ENCODE assay signal across 8 cellular contexts in the genomic region with DNA sequence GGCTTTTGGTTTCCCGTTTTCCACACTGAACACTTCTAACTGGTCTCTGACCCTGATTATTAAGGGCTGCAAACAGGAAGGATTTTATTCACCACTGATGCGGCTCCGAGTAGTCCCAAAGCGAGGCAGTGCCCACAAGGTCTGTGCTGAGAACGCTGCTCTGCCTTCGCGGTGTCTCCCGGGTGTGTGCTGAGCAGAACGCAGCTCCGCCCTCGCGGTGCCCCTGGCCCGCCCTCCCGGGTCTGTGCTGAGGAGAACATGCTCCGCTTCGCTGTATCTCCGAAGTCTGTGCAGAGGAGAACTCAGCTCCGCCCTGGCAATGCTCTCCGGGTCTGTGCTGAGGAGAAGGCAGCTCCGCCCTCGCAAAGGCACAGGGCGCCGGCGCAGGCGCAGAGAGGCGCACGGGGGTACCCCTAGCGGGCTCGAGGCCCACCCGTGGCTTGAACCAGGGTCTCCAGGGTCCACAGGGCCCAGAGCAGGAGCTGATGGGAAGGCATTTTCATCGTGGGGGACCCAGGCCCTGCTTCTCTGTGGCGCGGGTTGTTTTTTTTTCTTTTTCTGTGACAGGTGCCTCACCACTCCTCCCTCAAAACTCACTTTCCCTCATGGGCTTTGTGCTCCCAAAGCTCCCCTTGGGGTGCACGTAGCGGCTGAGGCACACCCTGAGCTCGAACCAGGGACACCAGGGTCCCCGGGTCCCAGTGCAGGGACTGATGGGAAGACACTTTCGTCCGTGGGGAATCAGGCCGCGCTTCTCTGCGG.
A peak's percentile ranks its signal among the peaks of the same experiment; 100 is the strongest.
DNase-seq lines count a peak whose midpoint lies in the region; ATAC-seq, FAIRE-seq and TF ChIP-seq lines count a peak whose summit lies in the region.
"Not testable (repeated sequence)": the region's sequence is repeated elsewhere in the genome, so short reads cannot be mapped to it uniquely, and the experiment has no call there.

No MANE protein-coding gene starts in this region.

- CTCF ChIA-PET in OCI-LY7 (lab: Charles Lee; ENCODE audit: unreplicated experiment); GM12878 (lab: Yijun Ruan, JAX): not testable (repeated sequence)

- H3K4me3 Mint-ChIP-seq in CD4-positive, CD25-positive, alpha-beta regulatory T cell, result peak overlapping the region; percentile 75 to 92 (median 78)

- not testable (repeated sequence) for H3K27me3 Mint-ChIP-seq in CD4-positive, CD25-positive, alpha-beta regulatory T cell

- not testable (repeated sequence) for H3K36me3 Mint-ChIP-seq in CD4-positive, CD25-positive, alpha-beta regulatory T cell

- intact Hi-C loops in OCI-LY7 (cut with micrococcal nuclease; ENCODE audit: unreplicated experiment); GM12878 (cut with micrococcal nuclease; ENCODE audit: unreplicated experiment); Right ventricle myocardium superior (cut with DNase I): not testable (repeated sequence)

- peak; percentile 58 to 86 (median 82) for DNase-seq in CD4-positive, CD25-positive, alpha-beta regulatory T cell
- DNase-seq in GOT3 (lab: John Stamatoyannopoulos, UW) (peak; percentile 22), OCI-LY7 (ENCODE audit: low spot score) (peak; percentile 74), GM12878 (ENCODE audit: low read depth, low spot score) (peak; percentile 49), Right ventricle myocardium superior (peak; percentile 93), pons (ENCODE audit: low spot score) (peak; percentile 10)
- peak; percentile 91 for DNase-seq in activated CD8-positive, alpha-beta memory T cell treated with anti-CD3 and anti-CD28 coated beads for 24 hours
- peak; percentile 70 to 83 for DNase-seq in stimulated activated CD8-positive, alpha-beta memory T cell treated with anti-CD3 and anti-CD28 coated beads, Interleukin-2, amount 100 ng/mL, for 48 hours (ENCODE audit: low read depth in 2 of 2)

- not testable (repeated sequence) for TF ChIP-seq CTCF in OCI-LY7 (conservative IDR thresholded peaks at IDR 0.05; ENCODE audit: low read length); GM12878 (IDR thresholded peaks at IDR 0.05 in 2 of 3, conservative IDR thresholded peaks at IDR 0.05 in 1 of 3; ENCODE audit: control insufficient read depth in 2 of 3, extremely low read depth in 1 of 3, insufficient read depth in 1 of 3, low read depth in 3 of 3, low read length in 3 of 3)

- H3K27ac Mint-ChIP-seq in CD4-positive, CD25-positive, alpha-beta regulatory T cell, result peak overlapping the region in 1 of 3 donors; percentile 86

- BruUV-seq in OCI-LY7 (replicated peaks; lab: Mats Ljungman, UMichigan); GM12878 (replicated peaks; lab: Mats Ljungman, UMichigan): not testable (repeated sequence)

- H2AFZ ChIP-seq in OCI-LY7 (ENCODE audit: low read length), result not testable (repeated sequence)
- peak overlapping the region; percentile 34; the same call in 1 of the 2 replicates for H2AFZ ChIP-seq in GM12878 (ENCODE audit: control insufficient read depth, low read depth, low read length)

- WGBS in GM12878 (ENCODE audit: insufficient coverage, insufficient replicate concordance, low lambda C conversion rate, missing lambda C conversion rate), result 56% methylated on average over 21 of the region's 42 CpGs

- not testable (repeated sequence) for H3K9me3 Mint-ChIP-seq in CD4-positive, CD25-positive, alpha-beta regulatory T cell

- TF ChIP-seq POLR2A in GM12878 (IDR thresholded peaks at IDR 0.05; ENCODE audit: low read depth, low read length), result peak; percentile 62

- peak; percentile 75 to 84 for ATAC-seq in CD4-positive, CD25-positive, alpha-beta regulatory T cell (ENCODE audit: low read depth in 2 of 2)
- peak; percentile 66 for ATAC-seq in GM12878
- not testable (repeated sequence) for ATAC-seq in Right ventricle myocardium superior (ENCODE audit: poor library complexity)

- in situ Hi-C loops in GM12878 (cut with MboI), result not testable (repeated sequence)

- not testable (repeated sequence) for H3K9me2 ChIP-seq in OCI-LY7 (ENCODE audit: insufficient read depth, low read length)

- not testable (repeated sequence) for TF ChIP-seq RAD21 in GM12878 (IDR thresholded peaks at IDR 0.05; ENCODE audit: insufficient read depth, low read depth, low read length)

- not testable (repeated sequence) for H3K4me1 ChIP-seq in CD4-positive, CD25-positive, alpha-beta regulatory T cell (ENCODE audit: control insufficient read depth, insufficient read depth, low read length, poor library complexity, severe bottlenecking); OCI-LY7 (ENCODE audit: insufficient read depth, low read length, poor library complexity, severe bottlenecking); GM12878 (ENCODE audit: control insufficient read depth, insufficient read depth, low read length)

- peak overlapping the region; percentile 14 for H3K27ac ChIP-seq in CD4-positive, CD25-positive, alpha-beta regulatory T cell (ENCODE audit: insufficient read depth, low read length, poor library complexity, severe bottlenecking)
- H3K27ac ChIP-seq in OCI-LY7 (ENCODE audit: low read depth, low read length, poor library complexity, severe bottlenecking), result peak overlapping the region; percentile 83
- H3K27ac ChIP-seq in GM12878 (ENCODE audit: control insufficient read depth, insufficient read depth), result peak overlapping the region; percentile 44; the same call in 1 of the 2 replicates

- SMC1A ChIA-PET in GM12878 (lab: Charles Lee; ENCODE audit: uncharacterized antibody, unreplicated experiment), result not testable (repeated sequence)

- not testable (repeated sequence) for TF ChIP-seq EP300 in GM12878 (IDR thresholded peaks at IDR 0.05; ENCODE audit: borderline replicate concordance in 1 of 2, control insufficient read depth in 1 of 2, low read depth in 2 of 2, low read length in 2 of 2)

- peak overlapping the region; percentile 53 for H3K4me2 ChIP-seq in OCI-LY7 (ENCODE audit: low read length)
- H3K4me2 ChIP-seq in GM12878 (ENCODE audit: control insufficient read depth, insufficient read depth), result 0 out of 2 replicates have a peak overlapping the region, but pooled peaks have one; percentile 25

- H3K4me3 ChIP-seq in CD4-positive, CD25-positive, alpha-beta regulatory T cell (ENCODE audit: low read depth, low read length), result not testable (repeated sequence)
- peak overlapping the region; percentile 55 for H3K4me3 ChIP-seq in OCI-LY7 (ENCODE audit: low read depth, low read length, poor library complexity, severe bottlenecking)
- peak overlapping the region; percentile 32; the same call in 1 of the 2 replicates for H3K4me3 ChIP-seq in GM12878

- peaks cover 0 to 11% (median 0%) of the 10 kb centered on the region in 4 donors for H3K4me1 Mint-ChIP-seq in CD4-positive, CD25-positive, alpha-beta regulatory T cell

- H3K9me3 ChIP-seq in CD4-positive, CD25-positive, alpha-beta regulatory T cell (ENCODE audit: control insufficient read depth in 2 of 2, low read length in 2 of 2); OCI-LY7 (ENCODE audit: low read length); GM12878 (replicated peaks; ENCODE audit: control insufficient read depth, insufficient read depth, low read length): not testable (repeated sequence)

- H3K36me3 ChIP-seq in CD4-positive, CD25-positive, alpha-beta regulatory T cell (ENCODE audit: control insufficient read depth, insufficient read depth, low read length); OCI-LY7 (ENCODE audit: insufficient read depth, low read length); GM12878 (ENCODE audit: control insufficient read depth in 2 of 2, insufficient read depth in 2 of 2, low read length in 1 of 2): not testable (repeated sequence)

- H3K27me3 ChIP-seq in CD4-positive, CD25-positive, alpha-beta regulatory T cell (ENCODE audit: control insufficient read depth, insufficient read depth, low read length); GM12878 (replicated peaks in 1 of 2; ENCODE audit: control insufficient read depth in 2 of 2, insufficient read depth in 2 of 2, low read length in 1 of 2): not testable (repeated sequence)

- H4K20me1 ChIP-seq in OCI-LY7 (ENCODE audit: insufficient read depth, low read length); GM12878 (ENCODE audit: control insufficient read depth, insufficient read depth): not testable (repeated sequence)

- RAD21 ChIA-PET in GM12878 (lab: Charles Lee; ENCODE audit: unreplicated experiment), result not testable (repeated sequence)

- H3K79me2 ChIP-seq in OCI-LY7 (ENCODE audit: insufficient read depth, low read depth, low read length); GM12878 (ENCODE audit: control insufficient read depth, insufficient read depth, low read length): not testable (repeated sequence)

- not testable (repeated sequence) for H3K9ac ChIP-seq in GM12878 (ENCODE audit: control insufficient read depth, insufficient read depth, low read length)

- POLR2A ChIA-PET in OCI-LY7 (lab: Charles Lee); GM12878 (lab: Charles Lee): not testable (repeated sequence)

- FAIRE-seq in GM12878 (lab: Jason Lieb, UNC), result not testable (repeated sequence)

TF ChIP-seq in GM12878, 131 proteins besides CTCF, POLR2A, EP300 and RAD21:
- peak; percentile 30; the same call in 1 of the 2 replicates for TF ChIP-seq TAF1 (IDR thresholded peaks at IDR 0.05; ENCODE audit: borderline replicate concordance, low read depth, low read length)
- TF ChIP-seq POLR2AphosphoS5 (IDR thresholded peaks at IDR 0.05; ENCODE audit: low read length), result peak; percentile 55; the same call in 1 of the 2 replicates

Comparison
In these comparisons a context has a peak if more than half of its experiments do, and no peak if none do; other contexts are left out.
1. DNase-seq: peak in every context shown above with its lines; median percentile 93 in Right ventricle myocardium superior; 91 in activated CD8-positive, alpha-beta memory T cell treated with anti-CD3 and anti-CD28 coated beads for 24 hours; 82 in CD4-positive, CD25-positive, alpha-beta regulatory T cell; 76 in stimulated activated CD8-positive, alpha-beta memory T cell treated with anti-CD3 and anti-CD28 coated beads, Interleukin-2, amount 100 ng/mL, for 48 hours; 74 in OCI-LY7; 49 in GM12878; 22 in GOT3; 10 in pons.
2. H3K27ac ChIP-seq: peak in every context shown above with its lines; median percentile 83 in OCI-LY7; 44 in GM12878; 14 in CD4-positive, CD25-positive, alpha-beta regulatory T cell.